In the genomic region with DNA sequence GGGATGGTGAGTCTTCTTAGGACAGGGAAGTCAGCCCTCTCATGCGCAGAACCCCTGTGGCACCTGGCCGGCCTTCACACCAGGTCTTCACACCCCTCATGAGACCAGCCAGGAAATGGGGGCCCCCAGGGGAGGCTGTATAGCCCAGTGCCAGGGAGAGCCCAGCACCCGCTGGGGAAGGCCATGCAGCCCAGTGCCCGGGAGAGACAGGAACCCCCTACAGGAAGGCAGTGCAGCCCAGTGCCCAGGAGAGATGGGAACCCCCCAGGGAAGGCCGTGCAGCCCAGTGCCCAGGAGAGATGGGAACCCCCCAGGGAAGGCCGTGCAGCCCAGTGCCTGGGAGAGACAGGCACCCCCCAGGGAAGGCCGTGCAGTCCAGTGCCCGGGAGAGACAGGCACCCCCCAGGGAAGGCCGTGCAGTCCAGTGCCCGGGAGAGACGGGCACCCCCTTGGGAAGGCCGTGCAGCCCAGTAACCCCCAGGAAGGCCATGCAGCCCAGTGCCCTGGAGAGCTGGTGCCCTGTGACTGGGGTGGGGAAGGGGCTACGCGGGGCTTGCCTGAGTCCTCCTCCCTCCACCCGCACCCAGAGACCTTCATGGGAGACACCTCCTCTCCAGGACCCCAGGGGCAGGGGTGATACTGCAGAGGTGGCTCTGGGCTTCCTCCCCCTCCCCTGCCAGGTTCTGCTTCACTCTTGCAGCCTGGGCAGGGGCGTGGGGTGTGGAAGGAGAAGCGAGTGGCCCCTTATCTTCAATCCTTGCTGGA, we compare ENCODE assay signal across 18 cellular contexts.
"Had no signal": no experiment of that assay in that cellular context is flagged by ENCODE, and none has a peak within 500 bp of the region (broad histone marks: within the 10 kb centered on the region; RNA-seq: fewer than 3 reads in every experiment).

No MANE protein-coding gene starts in this region.

- H3K36me3 ChIP-seq: brain microvascular endothelial cell, pancreas, SJCRH30, transverse colon had no signal

- H3K9me3 Mint-ChIP-seq: activated CD8-positive, alpha-beta T cell treated with anti-CD3 and anti-CD28 coated beads for 36 hours; activated naive CD4-positive, alpha-beta T cell treated with anti-CD3 and anti-CD28 coated beads, Interleukin-2, amount 50 U/mL, for 24 hours; activated T-helper 2 cell treated with anti-CD3 and anti-CD28 coated beads, Interferon-gamma antibody, Interleukin-2, Interleukin-4, amounts not matched to agents 10 μg/mL and 5 μg/mL and 100 μg/mL, durations not matched to agents 14 hours and 24 hours and 36 hours; immature natural killer cell; memory B cell; stimulated activated memory B cell treated with anti-CD40 and anti-IgM and Interleukin-4, amounts not matched to agents 10 μg/mL and 1 μg/mL and 100 μg/mL, for 72 hours had no signal

- H3K4me3 ChIP-seq: pancreas, SJCRH30, skin epidermis, transverse colon had no signal

- H3K27ac ChIP-seq: brain microvascular endothelial cell, pancreas, SJCRH30, skin epidermis, transverse colon had no signal

- DNase-seq: activated CD4-positive, alpha-beta T cell treated with anti-CD3 and anti-CD28 coated beads for 36 hours; activated CD8-positive, alpha-beta memory T cell treated with anti-CD3 and anti-CD28 coated beads, Interleukin-2, amount 50 U/mL, for 48 hours; activated CD8-positive, alpha-beta T cell treated with anti-CD3 and anti-CD28 coated beads for 36 hours; amygdala; brain microvascular endothelial cell; cerebellar nuclear complex; dermis blood vessel endothelial cell; erythroblast; immature natural killer cell; pancreas; SJCRH30; T-helper 9 cell; transverse colon had no signal

- H3K27me3 Mint-ChIP-seq: activated CD4-positive, alpha-beta T cell treated with anti-CD3 and anti-CD28 coated beads for 36 hours; activated CD8-positive, alpha-beta T cell treated with anti-CD3 and anti-CD28 coated beads for 36 hours; activated naive CD4-positive, alpha-beta T cell treated with anti-CD3 and anti-CD28 coated beads, Interleukin-2, amount 50 U/mL, for 24 hours had no signal

- H3K4me1 Mint-ChIP-seq: activated CD4-positive, alpha-beta T cell treated with anti-CD3 and anti-CD28 coated beads for 36 hours; activated naive CD4-positive, alpha-beta T cell treated with anti-CD3 and anti-CD28 coated beads, Interleukin-2, amount 50 U/mL, for 24 hours; memory B cell had no signal

- H3K27ac Mint-ChIP-seq: activated CD4-positive, alpha-beta T cell treated with anti-CD3 and anti-CD28 coated beads for 36 hours; activated CD8-positive, alpha-beta T cell treated with anti-CD3 and anti-CD28 coated beads for 36 hours; activated naive CD4-positive, alpha-beta T cell treated with anti-CD3 and anti-CD28 coated beads, Interleukin-2, amount 50 U/mL, for 24 hours; activated T-helper 2 cell treated with anti-CD3 and anti-CD28 coated beads, Interferon-gamma antibody, Interleukin-2, Interleukin-4, amounts not matched to agents 10 μg/mL and 5 μg/mL and 100 μg/mL, durations not matched to agents 14 hours and 24 hours and 36 hours; immature natural killer cell; memory B cell; stimulated activated memory B cell treated with anti-CD40 and anti-IgM and Interleukin-4, amounts not matched to agents 10 μg/mL and 1 μg/mL and 100 μg/mL, for 72 hours had no signal

- H3K4me3 Mint-ChIP-seq: activated CD4-positive, alpha-beta T cell treated with anti-CD3 and anti-CD28 coated beads for 36 hours; activated CD8-positive, alpha-beta T cell treated with anti-CD3 and anti-CD28 coated beads for 36 hours; activated naive CD4-positive, alpha-beta T cell treated with anti-CD3 and anti-CD28 coated beads, Interleukin-2, amount 50 U/mL, for 24 hours; immature natural killer cell; memory B cell; stimulated activated memory B cell treated with anti-CD40 and anti-IgM and Interleukin-4, amounts not matched to agents 10 μg/mL and 1 μg/mL and 100 μg/mL, for 72 hours had no signal

- H3K36me3 Mint-ChIP-seq: activated naive CD4-positive, alpha-beta T cell treated with anti-CD3 and anti-CD28 coated beads, Interleukin-2, amount 50 U/mL, for 24 hours; immature natural killer cell; memory B cell; stimulated activated memory B cell treated with anti-CD40 and anti-IgM and Interleukin-4, amounts not matched to agents 10 μg/mL and 1 μg/mL and 100 μg/mL, for 72 hours had no signal

- H3K27me3 ChIP-seq: brain microvascular endothelial cell, pancreas, SJCRH30, transverse colon had no signal

- H3K4me1 ChIP-seq: pancreas had no signal

- H3K9me3 ChIP-seq: pancreas, transverse colon had no signal

- ATAC-seq: activated CD4-positive, alpha-beta T cell treated with anti-CD3 and anti-CD28 coated beads for 36 hours; activated CD8-positive, alpha-beta T cell treated with anti-CD3 and anti-CD28 coated beads for 36 hours; pancreas; stimulated activated memory B cell treated with anti-CD40 and anti-IgM and Interleukin-4, amounts not matched to agents 10 μg/mL and 1 μg/mL and 100 μg/mL, for 72 hours had no signal
